Comparison of ENCODE assay signal across 9 cellular contexts in genomic region chr19:39351537-39352037, GRCh38. TPM values are rescaled to one million over a fixed set of nuclear protein-coding genes. Genes with fewer than 3 reads are reported as not detected.
DNase-seq lines count a peak whose midpoint lies in the region; ATAC-seq, FAIRE-seq and TF ChIP-seq lines count a peak whose summit lies in the region.
"Had no signal": no experiment of that assay in that cellular context is flagged by ENCODE, and none has a peak within 500 bp of the region (broad histone marks: within the 10 kb centered on the region; RNA-seq: fewer than 3 reads in every experiment).

No MANE protein-coding gene starts in this region.

- H3K27me3 ChIP-seq in sigmoid colon (no peaks in the 10 kb centered on the region), endodermal cell (ENCODE audit: control insufficient read depth, insufficient read depth, low read length, poor library complexity, severe bottlenecking) (no peaks in the 10 kb centered on the region), lower lobe of right lung (ENCODE audit: low read depth) (no peaks in the 10 kb centered on the region)

- no peaks in the 10 kb centered on the region for H3K9me3 Mint-ChIP-seq in endodermal cell

- H3K36me3 Mint-ChIP-seq in endodermal cell (ENCODE audit: low read depth): peaks cover 66% of the 10 kb centered on the region

- WGBS in sigmoid colon, 2 donors: 62 to 79% methylated on average over 4 of the region's 4 CpGs
- WGBS in endodermal cell (ENCODE audit: insufficient coverage in 1 of 2, insufficient read length in 1 of 2), 2 experiments: 89 to 96% methylated on average over 3 to 4 of the region's 4 CpGs

- no peak overlapping the region for H3K27ac Mint-ChIP-seq in endodermal cell

- H3K4me3 ChIP-seq in sigmoid colon: no peak overlapping the region
- no peak overlapping the region for H3K4me3 ChIP-seq in endodermal cell (ENCODE audit: low read length)
- H3K4me3 ChIP-seq in lower lobe of right lung: no peak overlapping the region

- DNase-seq in GM12892 (ENCODE audit: insufficient read length): peak; percentile 75
- peak; percentile 40 for DNase-seq in activated naive CD4-positive, alpha-beta T cell treated with anti-CD3 and anti-CD28 coated beads, Interleukin-2, amount 50 U/mL, for 16 hours
- DNase-seq in sigmoid colon: no peak
- no peak for DNase-seq in endodermal cell
- no peak for DNase-seq in occipital lobe (lab: John Stamatoyannopoulos, UW)
- no peak for DNase-seq in lower lobe of right lung
- no peak for DNase-seq in urothelium cell line (ENCODE audit: low spot score)

- no peak overlapping the region for H3K4me3 Mint-ChIP-seq in endodermal cell

- no peaks in the 10 kb centered on the region for H3K27me3 Mint-ChIP-seq in endodermal cell (ENCODE audit: insufficient read depth)

- TF ChIP-seq POLR2A in GM12892 (IDR thresholded peaks at IDR 0.05; ENCODE audit: low read depth, low read length) (no peak), sigmoid colon (IDR thresholded peaks at IDR 0.05) (no peak)

- TF ChIP-seq CTCF in sigmoid colon (IDR thresholded peaks at IDR 0.05): no peak
- TF ChIP-seq CTCF in endodermal cell (conservative IDR thresholded peaks at IDR 0.05): no peak
- no peak for TF ChIP-seq CTCF in lower lobe of right lung (IDR thresholded peaks at IDR 0.05)

- peaks cover 6 to 74% (median 24%) of the 10 kb centered on the region in 4 donors for H3K36me3 ChIP-seq in sigmoid colon
- H3K36me3 ChIP-seq in endodermal cell (ENCODE audit: control insufficient read depth, insufficient read depth, low read length): peaks cover 83% of the 10 kb centered on the region
- H3K36me3 ChIP-seq in lower lobe of right lung: peaks cover 71% of the 10 kb centered on the region

- H3K27ac ChIP-seq in sigmoid colon (peak overlapping the region in 3 of 4 donors; percentile 12 to 47 (median 20)), endodermal cell (ENCODE audit: low read depth, low read length) (no peak overlapping the region), lower lobe of right lung (no peak overlapping the region)
- H3K27ac ChIP-seq: HL-60 had no signal

- ATAC-seq in HG02678 (IDR thresholded peaks at IDR 0.05; ENCODE audit: unreplicated experiment) (peak; percentile 62), lower lobe of right lung (no peak)

- FAIRE-seq in GM12892 (lab: Jason Lieb, UNC): peak; percentile 90
- no peak for FAIRE-seq in urothelium cell line (lab: Jason Lieb, UNC)

- no peaks in the 10 kb centered on the region for H3K9me3 ChIP-seq in sigmoid colon
- no peaks in the 10 kb centered on the region for H3K9me3 ChIP-seq in endodermal cell (ENCODE audit: control insufficient read depth, low read length)
- H3K9me3 ChIP-seq in lower lobe of right lung: no peaks in the 10 kb centered on the region

- TF ChIP-seq EP300 in sigmoid colon (IDR thresholded peaks at IDR 0.05): no peak

- intact Hi-C loops in sigmoid colon (cut with DNase I): no loop called here
- intact Hi-C loops in lower lobe of right lung (cut with DNase I): no loop called here

- peaks cover 0 to 28% (median 19%) of the 10 kb centered on the region in 4 donors for H3K4me1 ChIP-seq in sigmoid colon
- peaks cover 3% of the 10 kb centered on the region for H3K4me1 ChIP-seq in endodermal cell (ENCODE audit: control insufficient read depth, insufficient read depth, low read length)
- peaks cover 15% of the 10 kb centered on the region for H3K4me1 ChIP-seq in lower lobe of right lung

- no peak overlapping the region for H3K9ac ChIP-seq in endodermal cell (ENCODE audit: extremely low read depth, low read length, poor library complexity, severe bottlenecking)

- peaks cover 10% of the 10 kb centered on the region for H3K4me1 Mint-ChIP-seq in endodermal cell

RNA-seq across cellular contexts. Expression of gene SAMD4B, which starts 9.4 kb away (rescaled TPM):
- polyA plus RNA-seq in GM12892 (2012; ENCODE audit: missing spikeins): 31.1 TPM
- total RNA-seq in sigmoid colon: 10 to 100 TPM; 37.8 to 83.6 (median 65.4) TPM
- 10 to 100 TPM; 28.4 to 79.4 (median 38.4) TPM for polyA plus RNA-seq in sigmoid colon
- 100 to 1,000 TPM; 155 to 159 TPM for total RNA-seq in endodermal cell
- polyA plus RNA-seq in endodermal cell (2013, experiment 1 of 2): 136 TPM
- 120 TPM for polyA plus RNA-seq in endodermal cell (2013, experiment 2 of 2)
- 18.7 TPM for total RNA-seq in occipital lobe
- 74.4 TPM for total RNA-seq in lower lobe of right lung

RNA-seq across cellular contexts. Expression of gene GMFG, which starts 15.7 kb away (rescaled TPM):
- 221 TPM for polyA plus RNA-seq in GM12892 (2012; ENCODE audit: missing spikeins)
- 10 to 100 TPM in 1 of 4 donors, 1 to 10 TPM in 3; 5.3 to 23.1 (median 8.6) TPM for total RNA-seq in sigmoid colon
- polyA plus RNA-seq in sigmoid colon: 10 to 100 TPM; 37.2 to 98.6 (median 56.5) TPM
- not detected for total RNA-seq in endodermal cell
- 0.36 TPM for polyA plus RNA-seq in endodermal cell (2013, experiment 1 of 2)
- not detected for polyA plus RNA-seq in endodermal cell (2013, experiment 2 of 2)
- 5.3 TPM for total RNA-seq in occipital lobe
- total RNA-seq in lower lobe of right lung: 149 TPM

RNA-seq across cellular contexts. Expression of gene LRFN1, which starts 30.9 kb away (rescaled TPM):
- 0.19 TPM for polyA plus RNA-seq in GM12892 (2012; ENCODE audit: missing spikeins)
- total RNA-seq in sigmoid colon: 1 to 10 TPM in 3 of 4 donors, under 1 TPM in 1; 0.82 to 1.8 (median 1.2) TPM
- polyA plus RNA-seq in sigmoid colon: 1 to 10 TPM in 1 of 3 donors, under 1 TPM in 2; under 0.01 to 1.0 (median 0.23) TPM
- 1 to 10 TPM; 1.5 to 4.0 TPM for total RNA-seq in endodermal cell
- 7.6 TPM for polyA plus RNA-seq in endodermal cell (2013, experiment 1 of 2)
- polyA plus RNA-seq in endodermal cell (2013, experiment 2 of 2): 6.9 TPM
- 6.9 TPM for total RNA-seq in occipital lobe
- total RNA-seq in lower lobe of right lung: 2.1 TPM

RNA-seq across cellular contexts. Expression of gene PAF1, which starts 39.3 kb away (rescaled TPM):
- polyA plus RNA-seq in GM12892 (2012; ENCODE audit: missing spikeins): 24.4 TPM
- 10 to 100 TPM; 37.5 to 51.8 (median 43.5) TPM for total RNA-seq in sigmoid colon
- polyA plus RNA-seq in sigmoid colon: 10 to 100 TPM; 28.2 to 40.5 (median 37.2) TPM
- total RNA-seq in endodermal cell: 10 to 100 TPM; 28.4 to 28.8 TPM
- polyA plus RNA-seq in endodermal cell (2013, experiment 1 of 2): 40.6 TPM
- polyA plus RNA-seq in endodermal cell (2013, experiment 2 of 2): 38.7 TPM
- total RNA-seq in occipital lobe: 29.2 TPM
- total RNA-seq in lower lobe of right lung: 33.7 TPM

RNA-seq across cellular contexts. Expression of gene MED29, which starts 39.6 kb away (rescaled TPM):
- polyA plus RNA-seq in GM12892 (2012; ENCODE audit: missing spikeins): 9.6 TPM
- total RNA-seq in sigmoid colon (10 to 100 TPM; 25.2 to 44.6 (median 33.7) TPM), endodermal cell (10 to 100 TPM; 32.6 to 38.9 TPM), occipital lobe (17.2 TPM), lower lobe of right lung (33.1 TPM)
- polyA plus RNA-seq in sigmoid colon: 10 to 100 TPM; 22.8 to 33.5 (median 31.0) TPM
- polyA plus RNA-seq in endodermal cell (2013, experiment 1 of 2): 26.7 TPM
- 24.1 TPM for polyA plus RNA-seq in endodermal cell (2013, experiment 2 of 2)

Comparison
In these comparisons a context has a peak if more than half of its experiments do, and no peak if none do; other contexts are left out.
1. DNase-seq: peak in GM12892 (single experiment) and activated naive CD4-positive, alpha-beta T cell treated with anti-CD3 and anti-CD28 coated beads, Interleukin-2, amount 50 U/mL, for 16 hours (single experiment); none in sigmoid colon (single experiment), endodermal cell (single experiment), occipital lobe (single experiment), lower lobe of right lung (single experiment) and urothelium cell line (single experiment).
2. H3K27ac ChIP-seq: peak in sigmoid colon (3 of 4); none in endodermal cell (single experiment) and lower lobe of right lung (single experiment).